ENCODE assay signal across 14 cellular contexts in the genomic region with DNA sequence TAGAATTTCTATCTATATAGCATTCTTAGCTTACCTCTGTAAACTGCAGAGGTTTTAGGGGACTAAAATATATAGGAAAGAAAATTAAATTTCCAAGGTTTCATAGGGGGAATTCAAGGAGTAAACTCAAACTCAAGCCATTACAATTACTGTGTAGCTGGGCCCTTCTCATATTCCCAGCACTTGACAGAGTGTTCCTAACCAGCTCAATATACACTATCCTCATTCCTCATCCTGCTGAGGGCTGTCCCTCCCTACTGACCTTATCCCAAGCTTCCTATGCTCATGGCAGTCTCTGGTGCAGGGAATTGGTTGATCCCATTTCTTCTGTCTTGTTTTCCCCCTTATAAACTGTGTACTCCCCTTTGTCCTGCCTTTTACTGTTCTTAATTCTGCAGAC. TPM values are rescaled to one million over a fixed set of nuclear protein-coding genes. Genes with fewer than 3 reads are reported as not detected.
DNase-seq lines count a peak whose midpoint lies in the region; ATAC-seq, FAIRE-seq and TF ChIP-seq lines count a peak whose summit lies in the region.
"Had no signal": no experiment of that assay in that cellular context is flagged by ENCODE, and none has a peak within 500 bp of the region (broad histone marks: within the 10 kb centered on the region; RNA-seq: fewer than 3 reads in every experiment).

No MANE protein-coding gene starts in this region.

- no peaks in the 10 kb centered on the region for H3K27me3 Mint-ChIP-seq in H9 (ENCODE audit: low read depth)
- H3K27me3 Mint-ChIP-seq: CD4-positive, alpha-beta memory T cell; IgD-negative memory B cell had no signal

- ATAC-seq in A549 (peak; percentile 56 to 64; a peak in 3 of 6 replicates), mucosa of descending colon (no peak), GM18861 (IDR thresholded peaks at IDR 0.05; ENCODE audit: unreplicated experiment) (no peak)

- CTCF ChIA-PET in A549 (lab: Yijun Ruan, JAX): interaction anchor here (0.7 to 13.6 kb wide), 9 partner anchors 9 to 726 kb away, joined by 3 to 186 read pairs (median 6); partner anchors contain the start of gene NFKBIZ

- no peaks in the 10 kb centered on the region for H3K23me2 ChIP-seq in H9 (ENCODE audit: insufficient read length, low read depth, low read length, poor library complexity, severe bottlenecking)

- H3K27ac Mint-ChIP-seq in H9: no peak overlapping the region
- H3K27ac Mint-ChIP-seq: IgD-negative memory B cell had no signal

- H3K4me3 Mint-ChIP-seq in H9: no peak overlapping the region
- H3K4me3 Mint-ChIP-seq: CD4-positive, alpha-beta memory T cell; IgD-negative memory B cell had no signal

- no peak overlapping the region for H3T11ph ChIP-seq in H9 (ENCODE audit: low read length)

- H3K4me3 ChIP-seq in A549: no peak overlapping the region
- no peak overlapping the region for H3K4me3 ChIP-seq in SK-N-MC
- no peak overlapping the region for H3K4me3 ChIP-seq in neutrophil (ENCODE audit: low read depth in 1 of 2, low read length in 1 of 2)
- H3K4me3 ChIP-seq in mucosa of descending colon: no peak overlapping the region

- no peak overlapping the region for H2AFZ ChIP-seq in H9 (ENCODE audit: low read length)

- H4K5ac ChIP-seq in H9 (ENCODE audit: insufficient read length, low read depth, low read length): no peak overlapping the region

- H2AK5ac ChIP-seq in H9 (ENCODE audit: insufficient read length, low read length): no peak overlapping the region

- intact Hi-C loops in mucosa of descending colon (cut with DNase I, micrococcal nuclease): loop anchor here (2.0 to 5.0 kb wide), 2 partner anchors 412 to 414 kb away; no protein-coding TSS in a partner anchor

- H3K4me2 ChIP-seq in A549 (no peak overlapping the region), H9 (ENCODE audit: insufficient read depth, insufficient read length, low read length) (no peak overlapping the region)

- no peaks in the 10 kb centered on the region for H3K9me3 Mint-ChIP-seq in H9
- H3K9me3 Mint-ChIP-seq: CD4-positive, alpha-beta memory T cell; IgD-negative memory B cell had no signal

- TF ChIP-seq POLR2A in A549 (IDR thresholded peaks at IDR 0.05; ENCODE audit: low read length): no peak

- no peak for FAIRE-seq in A549 (lab: Jason Lieb, UNC)
- FAIRE-seq: H54 had no signal

- H3K27me3 ChIP-seq in H9 (ENCODE audit: insufficient read depth, low read length) (no peaks in the 10 kb centered on the region), neutrophil (no peaks in the 10 kb centered on the region)
- H3K27me3 ChIP-seq: BE2C had no signal

- H2BK5ac ChIP-seq in H9 (ENCODE audit: insufficient read length, low read length): no peak overlapping the region

- no peak for TF ChIP-seq RAD21 in A549 (conservative IDR thresholded peaks at IDR 0.05 in 1 of 2, IDR thresholded peaks at IDR 0.05 in 1 of 2)

- H3K23ac ChIP-seq in H9 (ENCODE audit: insufficient read length, low read depth, low read length): no peak overlapping the region

- H3K79me2 ChIP-seq in H9 (ENCODE audit: insufficient read depth, low read length): no peaks in the 10 kb centered on the region

- no peak overlapping the region for H4K91ac ChIP-seq in H9 (ENCODE audit: insufficient read length, low read depth, low read length)

- H3K27ac ChIP-seq in A549 (peak overlapping the region; percentile 34 to 58; a peak in 3 of 6 replicates), H9 (ENCODE audit: insufficient read length, low read depth, low read length) (no peak overlapping the region), SK-N-MC (peak overlapping the region; percentile 47; the same call in 1 of the 2 replicates), neutrophil (peak overlapping the region; percentile 8)
- H3K27ac ChIP-seq: C4-2B had no signal

- H3K9me3 ChIP-seq in A549 (no peaks in the 10 kb centered on the region), H9 (ENCODE audit: control insufficient read depth, low read depth, low read length) (no peaks in the 10 kb centered on the region), SK-N-MC (ENCODE audit: low read depth, low read length) (no peaks in the 10 kb centered on the region), neutrophil (no peaks in the 10 kb centered on the region), mucosa of descending colon (no peaks in the 10 kb centered on the region)
- H3K9me3 ChIP-seq: BE2C had no signal

- H3K18ac ChIP-seq in H9 (ENCODE audit: insufficient read length, low read depth, low read length): no peak overlapping the region

- H3K4me1 ChIP-seq in A549 (peaks cover 31% of the 10 kb centered on the region), H9 (ENCODE audit: insufficient read depth, low read length) (no peaks in the 10 kb centered on the region), neutrophil (ENCODE audit: control insufficient read depth in 1 of 2, insufficient read depth in 1 of 2, low read depth in 1 of 2, low read length in 1 of 2) (peaks cover 31 to 34% of the 10 kb centered on the region in 2 experiments), mucosa of descending colon (ENCODE audit: low read depth) (peaks cover 7% of the 10 kb centered on the region)

- H3K9ac ChIP-seq in H9 (ENCODE audit: extremely low read depth, insufficient read length, low read length): no peak overlapping the region
- peak overlapping the region; percentile 3 for H3K9ac ChIP-seq in SK-N-MC (ENCODE audit: insufficient read length)

- no peak overlapping the region for H3K56ac ChIP-seq in H9 (ENCODE audit: insufficient read length, low read depth, low read length)

- no peak for DNase-seq in A549 (ENCODE audit: low read depth in 1 of 2, low spot score in 1 of 2)
- no peak for DNase-seq in H9
- no peak for DNase-seq in SK-N-MC (ENCODE audit: low read depth, low spot score)
- DNase-seq in GM03348 (ENCODE audit: low spot score): no peak
- no peak for DNase-seq in mucosa of descending colon
- DNase-seq in NCI-H524 (lab: John Stamatoyannopoulos, UW): no peak
- DNase-seq: BE2C; CD4-positive, alpha-beta memory T cell; EL had no signal

- peaks cover 3% of the 10 kb centered on the region; the same call in 1 of the 2 replicates for H3K36me3 ChIP-seq in SK-N-MC (ENCODE audit: insufficient read depth, low read length)
- peaks cover 5% of the 10 kb centered on the region for H3K36me3 ChIP-seq in neutrophil
- no peaks in the 10 kb centered on the region for H3K36me3 ChIP-seq in mucosa of descending colon (ENCODE audit: low read depth)

- TF ChIP-seq CTCF in A549 (IDR thresholded peaks at IDR 0.05) (no peak), H9 (conservative IDR thresholded peaks at IDR 0.05) (no peak), neutrophil (IDR thresholded peaks at IDR 0.05) (no peak), mucosa of descending colon (IDR thresholded peaks at IDR 0.05) (no peak)

- H3K79me1 ChIP-seq in H9 (ENCODE audit: insufficient read depth, low read depth, low read length, poor library complexity, severe bottlenecking): no peaks in the 10 kb centered on the region

- H2BK15ac ChIP-seq in H9 (ENCODE audit: low read depth, low read length): no peak overlapping the region

- no peak overlapping the region for H3K14ac ChIP-seq in H9 (ENCODE audit: insufficient read depth, low read length)

- H2BK120ac ChIP-seq in H9 (ENCODE audit: low read depth, low read length, poor library complexity, severe bottlenecking): peak overlapping the region; percentile 30

- POLR2A ChIA-PET in A549 (lab: Yijun Ruan, JAX): no interaction called here

- no peak overlapping the region for H3K4ac ChIP-seq in H9 (ENCODE audit: low read depth, low read length)

- H4K20me1 ChIP-seq in H9 (ENCODE audit: control insufficient read depth, insufficient read depth, insufficient read length): no peaks in the 10 kb centered on the region

- H3K36me3 Mint-ChIP-seq in H9 (ENCODE audit: insufficient read depth in 1 of 3, low read depth in 3 of 3): peaks cover 0 to 9% (median 0%) of the 10 kb centered on the region in 3 experiments; a peak in 3 of 7 replicates

- H4K8ac ChIP-seq in H9 (replicated peaks; ENCODE audit: insufficient read length, low read depth, low read length): no peak overlapping the region

- peaks cover 5 to 7% of the 10 kb centered on the region in 2 experiments for H3K4me1 Mint-ChIP-seq in H9

- H2BK12ac ChIP-seq in H9 (ENCODE audit: insufficient read length, low read depth, low read length): no peak overlapping the region

- no peak overlapping the region for H2BK20ac ChIP-seq in H9 (ENCODE audit: low read depth, low read length, poor library complexity, severe bottlenecking)

- no peak for TF ChIP-seq EP300 in A549 (IDR thresholded peaks at IDR 0.05)

TF ChIP-seq in A549, 52 proteins besides CTCF, POLR2A, EP300 and RAD21 (continues in another document):
- TF ChIP-seq NPAS2 (CRISPR knock-in tag; IDR thresholded peaks at IDR 0.05; ENCODE audit: borderline replicate concordance): no peak
- TF ChIP-seq, protein P1, sequence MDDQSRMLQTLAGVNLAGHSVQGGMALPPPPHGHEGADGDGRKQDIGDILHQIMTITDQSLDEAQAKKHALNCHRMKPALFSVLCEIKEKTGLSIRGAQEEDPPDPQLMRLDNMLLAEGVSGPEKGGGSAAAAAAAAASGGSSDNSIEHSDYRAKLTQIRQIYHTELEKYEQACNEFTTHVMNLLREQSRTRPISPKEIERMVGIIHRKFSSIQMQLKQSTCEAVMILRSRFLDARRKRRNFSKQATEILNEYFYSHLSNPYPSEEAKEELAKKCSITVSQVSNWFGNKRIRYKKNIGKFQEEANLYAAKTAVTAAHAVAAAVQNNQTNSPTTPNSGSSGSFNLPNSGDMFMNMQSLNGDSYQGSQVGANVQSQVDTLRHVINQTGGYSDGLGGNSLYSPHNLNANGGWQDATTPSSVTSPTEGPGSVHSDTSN (IDR thresholded peaks at IDR 0.05): no peak
- no peak for TF ChIP-seq RNF2 (IDR thresholded peaks at IDR 0.05; ENCODE audit: borderline replicate concordance, low read depth)
- no peak for TF ChIP-seq SREBF2 (IDR thresholded peaks at IDR 0.05)
- TF ChIP-seq NFE2L2 (conservative IDR thresholded peaks at IDR 0.05; ENCODE audit: low read length): no peak
- no peak for TF ChIP-seq RFX5 (IDR thresholded peaks at IDR 0.05)
- no peak for TF ChIP-seq POLR2AphosphoS2 (conservative IDR thresholded peaks at IDR 0.05; ENCODE audit: low read length)

RNA-seq across cellular contexts. Expression of gene NXPE3, which starts 33.9 kb away (rescaled TPM):
- polyA plus RNA-seq in A549 (2011; rRNA removed) (49.5 and 52.5 TPM in 2 replicates), A549 (2017; fragmentation: RNase III; extraction: RNeasy Plus Mini Kit Qiagen cat#74134 plus additional on column Dnase treatment) (43.4 to 48.6 TPM (median 44.1 TPM) in 3 replicates)
- polyA plus RNA-seq in A549 (2012; cell fraction: cytosol; rRNA removed): 24.7 and 30.8 TPM in 2 replicates
- polyA plus RNA-seq in A549 (2012; cell fraction: nucleus; rRNA removed): 20.0 and 21.6 TPM in 2 replicates
- polyA minus RNA-seq in A549 (2011; rRNA and poly(A)+ RNA removed): 61.8 and 64.9 TPM in 2 replicates
- total RNA-seq in H9 (2021) (15.9 and 16.6 TPM in 2 replicates), mucosa of descending colon (10 to 100 TPM in 1 of 3 donors, 1 to 10 TPM in 2; 1.7 to 15.1 (median 3.8) TPM)

RNA-seq across cellular contexts. Expression of gene NFKBIZ, which starts 36.4 kb away (rescaled TPM):
- 32.9 and 36.1 TPM in 2 replicates for polyA plus RNA-seq in A549 (2011; rRNA removed)
- polyA plus RNA-seq in A549 (2012; cell fraction: cytosol; rRNA removed): 10.4 and 12.9 TPM in 2 replicates
- 63.5 and 66.0 TPM in 2 replicates for polyA plus RNA-seq in A549 (2012; cell fraction: nucleus; rRNA removed)
- polyA plus RNA-seq in A549 (2017; fragmentation: RNase III; extraction: RNeasy Plus Mini Kit Qiagen cat#74134 plus additional on column Dnase treatment): 14.4 to 19.8 TPM (median 16.6 TPM) in 3 replicates
- 108 and 121 TPM in 2 replicates for polyA minus RNA-seq in A549 (2011; rRNA and poly(A)+ RNA removed)
- 11.1 TPM in 2 replicates for total RNA-seq in H9 (2021)
- total RNA-seq in mucosa of descending colon: 10 to 100 TPM; 85.0 to 97.5 (median 91.5) TPM

Comparison
In these comparisons a context has a peak if more than half of its experiments do, and no peak if none do; other contexts are left out.
1. ATAC-seq: peak in A549 (2 of 2); none in mucosa of descending colon (single experiment) and GM18861 (single experiment).